In genomic region chr2:237725661-237726060, GRCh38 we compare ENCODE assay signal across 14 cellular contexts.
A peak's percentile ranks its signal among the peaks of the same experiment; 100 is the strongest.
DNase-seq lines count a peak whose midpoint lies in the region; ATAC-seq and TF ChIP-seq lines count a peak whose summit lies in the region.
"Had no signal": no experiment of that assay in that cellular context is flagged by ENCODE, and none has a peak within 500 bp of the region (broad histone marks: within the 10 kb centered on the region; RNA-seq: fewer than 3 reads in every experiment).

No MANE protein-coding gene starts in this region.

- no peak overlapping the region for H4K8ac ChIP-seq in mesenchymal stem cell (ENCODE audit: low read length)

- H3K23ac ChIP-seq in mesenchymal stem cell (ENCODE audit: low read length in 2 of 2): no peak overlapping the region

- no peak for TF ChIP-seq CTCF in chondrocyte (IDR thresholded peaks at IDR 0.05)

- H3K18ac ChIP-seq in mesenchymal stem cell (ENCODE audit: low read depth in 1 of 2, low read length in 2 of 2): no peak overlapping the region

- no peak for ATAC-seq in GM18517 (IDR thresholded peaks at IDR 0.05; ENCODE audit: unreplicated experiment)
- ATAC-seq: activated naive CD8-positive, alpha-beta T cell treated with anti-CD3 and anti-CD28 coated beads, Interleukin-2, amount 50 U/mL, for 24 hours had no signal

- H3K27me3 Mint-ChIP-seq in activated naive CD4-positive, alpha-beta T cell treated with anti-CD3 and anti-CD28 coated beads, Interleukin-2, amount 10 ng/mL, durations not matched to agents 7 days and 5 days: no peaks in the 10 kb centered on the region
- H3K27me3 Mint-ChIP-seq in chondrocyte (ENCODE audit: low read depth): no peaks in the 10 kb centered on the region
- H3K27me3 Mint-ChIP-seq: activated naive CD8-positive, alpha-beta T cell treated with anti-CD3 and anti-CD28 coated beads, Interleukin-2, amount 50 U/mL, for 24 hours had no signal

- no peak overlapping the region for H3K14ac ChIP-seq in mesenchymal stem cell (ENCODE audit: low read length in 2 of 2)

- H3K27ac ChIP-seq in mesenchymal stem cell (ENCODE audit: low read length, poor library complexity, severe bottlenecking): no peak overlapping the region

- no peak overlapping the region for H2BK15ac ChIP-seq in mesenchymal stem cell (ENCODE audit: low read depth, poor library complexity, severe bottlenecking)

- H4K91ac ChIP-seq in mesenchymal stem cell (ENCODE audit: low read length): no peak overlapping the region

- no peak overlapping the region for H3K9ac ChIP-seq in mesenchymal stem cell (ENCODE audit: low read length)

- no peak overlapping the region for H3K4ac ChIP-seq in mesenchymal stem cell (ENCODE audit: low read depth in 1 of 2, low read length in 2 of 2)

- peaks cover 21% of the 10 kb centered on the region for H3K4me1 ChIP-seq in mesenchymal stem cell (ENCODE audit: control insufficient read depth, insufficient read depth, low read depth, low read length)

- H3K9me3 Mint-ChIP-seq in activated naive CD4-positive, alpha-beta T cell treated with anti-CD3 and anti-CD28 coated beads, Interleukin-2, amount 10 ng/mL, durations not matched to agents 7 days and 5 days: no peaks in the 10 kb centered on the region
- H3K9me3 Mint-ChIP-seq in chondrocyte (ENCODE audit: low read depth): no peaks in the 10 kb centered on the region
- H3K9me3 Mint-ChIP-seq: activated naive CD8-positive, alpha-beta T cell treated with anti-CD3 and anti-CD28 coated beads, Interleukin-2, amount 50 U/mL, for 24 hours had no signal

- H2BK12ac ChIP-seq in mesenchymal stem cell (ENCODE audit: low read length in 2 of 2): no peak overlapping the region

- H2BK5ac ChIP-seq in mesenchymal stem cell (ENCODE audit: low read depth, low read length, poor library complexity, severe bottlenecking): no peak overlapping the region

- CTCF ChIA-PET in activated naive CD4-positive, alpha-beta T cell treated with anti-CD3 and anti-CD28 coated beads, Interleukin-2, amount 10 ng/mL, durations not matched to agents 7 days and 5 days (lab: Charles Lee): no interaction called here

- H2BK120ac ChIP-seq in mesenchymal stem cell (ENCODE audit: low read depth, low read length): no peak overlapping the region

- H2AK5ac ChIP-seq in mesenchymal stem cell (ENCODE audit: low read length, severe bottlenecking): peak overlapping the region; percentile 41

- H3K4me3 Mint-ChIP-seq in activated naive CD4-positive, alpha-beta T cell treated with anti-CD3 and anti-CD28 coated beads, Interleukin-2, amount 10 ng/mL, durations not matched to agents 7 days and 5 days: no peak overlapping the region
- no peak overlapping the region for H3K4me3 Mint-ChIP-seq in chondrocyte (ENCODE audit: unreplicated experiment)
- H3K4me3 Mint-ChIP-seq: activated naive CD8-positive, alpha-beta T cell treated with anti-CD3 and anti-CD28 coated beads, Interleukin-2, amount 50 U/mL, for 24 hours had no signal

- no peaks in the 10 kb centered on the region for H3K9me3 ChIP-seq in mesenchymal stem cell (ENCODE audit: control insufficient read depth, low read length)
- H3K9me3 ChIP-seq: MG63, prostate gland, thoracic aorta had no signal

- H3K79me1 ChIP-seq in mesenchymal stem cell (replicated peaks; ENCODE audit: low read length, poor library complexity, severe bottlenecking): peaks cover 21% of the 10 kb centered on the region

- H3K4me2 ChIP-seq in mesenchymal stem cell (ENCODE audit: low read length, poor library complexity, severe bottlenecking): no peak overlapping the region

- H3K4me1 Mint-ChIP-seq in activated naive CD4-positive, alpha-beta T cell treated with anti-CD3 and anti-CD28 coated beads, Interleukin-2, amount 10 ng/mL, durations not matched to agents 7 days and 5 days: peaks cover 32% of the 10 kb centered on the region
- H3K4me1 Mint-ChIP-seq in chondrocyte (ENCODE audit: low read depth): peaks cover 60% of the 10 kb centered on the region

- no peak overlapping the region for H2AFZ ChIP-seq in mesenchymal stem cell (ENCODE audit: low read depth, low read length)

- H3K27ac Mint-ChIP-seq in activated naive CD4-positive, alpha-beta T cell treated with anti-CD3 and anti-CD28 coated beads, Interleukin-2, amount 10 ng/mL, durations not matched to agents 7 days and 5 days: peak overlapping the region; percentile 28
- peak overlapping the region; percentile 77 for H3K27ac Mint-ChIP-seq in chondrocyte (ENCODE audit: unreplicated experiment)

- no peak overlapping the region for H3K4me3 ChIP-seq in mesenchymal stem cell (ENCODE audit: insufficient read depth in 1 of 2, low read depth in 1 of 2, low read length in 2 of 2)
- H3K4me3 ChIP-seq: lung, MG63, prostate gland, thoracic aorta had no signal

- peaks cover 31% of the 10 kb centered on the region for H3K36me3 Mint-ChIP-seq in activated naive CD4-positive, alpha-beta T cell treated with anti-CD3 and anti-CD28 coated beads, Interleukin-2, amount 10 ng/mL, durations not matched to agents 7 days and 5 days
- peaks cover 6% of the 10 kb centered on the region for H3K36me3 Mint-ChIP-seq in chondrocyte (ENCODE audit: low read depth)

- H3K27me3 ChIP-seq in mesenchymal stem cell (ENCODE audit: control insufficient read depth in 1 of 2, insufficient read depth in 1 of 2, low read length in 2 of 2): no peaks in the 10 kb centered on the region
- H3K27me3 ChIP-seq: MG63 had no signal

- 98% methylated on average over 4 of the region's 4 CpGs for WGBS in mesenchymal stem cell

- H3K36me3 ChIP-seq in mesenchymal stem cell (ENCODE audit: control insufficient read depth in 1 of 2, insufficient read depth in 2 of 2, low read depth in 1 of 2, low read length in 2 of 2): peaks cover 3 to 53% of the 10 kb centered on the region in 2 experiments
- H3K36me3 ChIP-seq: prostate gland, thoracic aorta had no signal

- no peak for DNase-seq in activated naive CD4-positive, alpha-beta T cell treated with anti-CD3 and anti-CD28 coated beads, Interleukin-2, amount 10 ng/mL, durations not matched to agents 7 days and 5 days
- DNase-seq in activated naive CD4-positive, alpha-beta T cell (lab: John Stamatoyannopoulos, UW): no peak
- no peak for DNase-seq in chondrocyte (ENCODE audit: low spot score)
- no peak for DNase-seq in mesenchymal stem cell
- peak; percentile 36 for DNase-seq in ureter (ENCODE audit: low spot score)
- DNase-seq in NCI-H1092 (lab: John Stamatoyannopoulos, UW): no peak
- no peak for DNase-seq in foreskin melanocyte
- DNase-seq: activated naive CD8-positive, alpha-beta T cell treated with anti-CD3 and anti-CD28 coated beads, Interleukin-2, amount 50 U/mL, for 24 hours; MG63; T-helper 2 cell had no signal
